In the genomic region with DNA sequence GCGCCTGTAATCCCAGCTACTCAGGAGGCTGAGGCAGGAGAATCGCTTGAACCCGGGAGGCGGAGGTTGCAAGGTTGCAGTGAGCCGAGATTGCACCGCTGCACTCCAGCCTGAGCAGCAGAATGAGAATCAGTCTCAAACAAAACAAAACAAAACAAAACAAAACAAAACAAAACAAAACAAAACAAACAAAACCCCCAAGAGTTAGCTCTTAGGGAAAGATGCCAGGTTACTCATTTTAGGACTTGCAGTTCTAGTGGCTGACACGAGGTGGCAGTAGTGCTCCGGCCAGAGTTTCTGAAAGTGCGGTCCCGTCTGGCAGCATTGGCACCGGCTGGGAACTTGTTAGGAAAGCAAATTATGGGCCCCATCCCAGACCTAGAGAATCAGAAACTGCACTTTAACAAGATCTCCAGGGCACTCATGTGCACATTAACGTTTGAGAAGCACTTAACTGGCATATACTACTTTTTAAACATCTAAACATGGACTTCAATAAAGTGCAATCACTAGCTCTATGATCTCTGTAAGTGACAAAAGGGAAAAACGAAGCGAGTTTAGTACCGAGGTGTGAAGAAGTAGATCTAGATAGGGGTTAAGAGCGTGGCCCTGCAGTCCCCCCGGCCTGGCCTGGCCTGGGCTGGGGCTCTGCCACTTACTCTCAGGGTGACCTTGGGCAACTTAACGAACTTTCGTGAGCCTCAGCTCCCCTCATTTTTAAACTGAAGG, we compare ENCODE assay signal across 8 cellular contexts. TPM values are rescaled to one million over a fixed set of nuclear protein-coding genes. Genes with fewer than 3 reads are reported as not detected.
DNase-seq lines count a peak whose midpoint lies in the region; ATAC-seq lines count a peak whose summit lies in the region.

No MANE protein-coding gene starts in this region.

- ATAC-seq in left cardiac atrium (peak; percentile 72 to 81), GM21447 (IDR thresholded peaks at IDR 0.05; ENCODE audit: unreplicated experiment) (no peak), HG02840 (IDR thresholded peaks at IDR 0.05; ENCODE audit: low FRiP score, unreplicated experiment) (no peak)

- DNase-seq in DMS53 treated with DMSO at 0.1 percent for 48 hours (lab: John Stamatoyannopoulos, UW; ENCODE audit: unreplicated experiment) (peak; percentile 50), Kasumi-1 (lab: John Stamatoyannopoulos, UW) (peak; percentile 76 to 84), SW480 (ENCODE audit: low spot score) (peak; percentile 65), left cardiac atrium (peak; percentile 84), retina (peak; percentile 77)
- peak; percentile 58 for DNase-seq in activated naive CD8-positive, alpha-beta T cell treated with anti-CD3 and anti-CD28 coated beads, Interleukin-2, amount 50 U/mL, for 16 hours (ENCODE audit: low read depth, low spot score)

- intact Hi-C loops in left cardiac atrium (cut with DNase I), result loop anchor here (1.0 to 2.0 kb wide), 2 partner anchors 84 kb away; no protein-coding TSS in a partner anchor

RNA-seq across cellular contexts. Expression of gene TNFRSF1B, which starts 41.9 kb away (rescaled TPM):
- total RNA-seq in left cardiac atrium, result 10 to 100 TPM; 28.3 to 28.5 TPM

Comparison
In these comparisons a context has a peak if more than half of its experiments do, and no peak if none do; other contexts are left out.
1. ATAC-seq: peak in left cardiac atrium (2 of 2); none in GM21447 (single experiment) and HG02840 (single experiment).
2. Peak in every context shown above with its lines, with median percentiles within 50 percentile points of each other: DNase-seq.